Comparison of ENCODE assay signal across 8 cellular contexts in genomic region chr16:83953796-83954576, GRCh38. TPM values are rescaled to one million over a fixed set of nuclear protein-coding genes. Genes with fewer than 3 reads are reported as not detected.
A peak's percentile ranks its signal among the peaks of the same experiment; 100 is the strongest.
DNase-seq lines count a peak whose midpoint lies in the region; ATAC-seq and TF ChIP-seq lines count a peak whose summit lies in the region.

No MANE protein-coding gene starts in this region.

- H3K27me3 Mint-ChIP-seq in CD4-positive, CD25-positive, alpha-beta regulatory T cell, result no peaks in the 10 kb centered on the region
- peaks cover 16 to 48% of the 10 kb centered on the region in 2 donors for H3K27me3 Mint-ChIP-seq in effector memory CD8-positive, alpha-beta T cell

- no TSS peak for BruUV-seq in OCI-LY7 (replicated peaks; lab: Mats Ljungman, UMichigan)

- no peak overlapping the region for H3K4me2 ChIP-seq in OCI-LY7 (ENCODE audit: low read length)

- CTCF ChIA-PET in OCI-LY7 (lab: Charles Lee; ENCODE audit: unreplicated experiment), result no interaction called here

- no peaks in the 10 kb centered on the region for H3K27me3 ChIP-seq in CD4-positive, CD25-positive, alpha-beta regulatory T cell (ENCODE audit: control insufficient read depth, insufficient read depth, low read length)
- peaks cover 12% of the 10 kb centered on the region for H3K27me3 ChIP-seq in mononuclear cell (ENCODE audit: insufficient read depth, low read length)

- peak; percentile 26 to 46 for ATAC-seq in CD4-positive, CD25-positive, alpha-beta regulatory T cell (ENCODE audit: low read depth in 2 of 2)
- ATAC-seq in GM21367 (IDR thresholded peaks at IDR 0.05; ENCODE audit: unreplicated experiment) (peak; percentile 5), HG02623 (IDR thresholded peaks at IDR 0.05; ENCODE audit: unreplicated experiment) (no peak)
- ATAC-seq in effector memory CD8-positive, alpha-beta T cell (replicated peaks), result no peak

- H3K9me2 ChIP-seq in OCI-LY7 (ENCODE audit: insufficient read depth, low read length), result no peaks in the 10 kb centered on the region

- no peaks in the 10 kb centered on the region for H3K9me3 Mint-ChIP-seq in CD4-positive, CD25-positive, alpha-beta regulatory T cell
- no peaks in the 10 kb centered on the region for H3K9me3 Mint-ChIP-seq in effector memory CD8-positive, alpha-beta T cell

- H3K36me3 ChIP-seq in CD4-positive, CD25-positive, alpha-beta regulatory T cell (ENCODE audit: control insufficient read depth, insufficient read depth, low read length), result no peaks in the 10 kb centered on the region
- no peaks in the 10 kb centered on the region for H3K36me3 ChIP-seq in OCI-LY7 (ENCODE audit: insufficient read depth, low read length)

- no peaks in the 10 kb centered on the region for H4K20me1 ChIP-seq in OCI-LY7 (ENCODE audit: insufficient read depth, low read length)

- H3K4me3 Mint-ChIP-seq in CD4-positive, CD25-positive, alpha-beta regulatory T cell, result peak overlapping the region in 2 of 4 donors; percentile 19 to 24
- peak overlapping the region in 1 of 2 donors; percentile 44 for H3K4me3 Mint-ChIP-seq in effector memory CD8-positive, alpha-beta T cell

- no peaks in the 10 kb centered on the region for H3K9me3 ChIP-seq in CD4-positive, CD25-positive, alpha-beta regulatory T cell (ENCODE audit: control insufficient read depth in 2 of 2, low read length in 2 of 2)
- H3K9me3 ChIP-seq in OCI-LY7 (ENCODE audit: low read length) (no peaks in the 10 kb centered on the region), mononuclear cell (ENCODE audit: low read depth, low read length) (no peaks in the 10 kb centered on the region)

- no peak overlapping the region for H3K27ac Mint-ChIP-seq in CD4-positive, CD25-positive, alpha-beta regulatory T cell
- no peak overlapping the region for H3K27ac Mint-ChIP-seq in effector memory CD8-positive, alpha-beta T cell

- H3K79me2 ChIP-seq in OCI-LY7 (ENCODE audit: insufficient read depth, low read depth, low read length), result no peaks in the 10 kb centered on the region

- H3K4me1 Mint-ChIP-seq in CD4-positive, CD25-positive, alpha-beta regulatory T cell, result peaks cover 0 to 18% (median 2%) of the 10 kb centered on the region in 4 donors
- peaks cover 0 to 6% of the 10 kb centered on the region in 2 donors for H3K4me1 Mint-ChIP-seq in effector memory CD8-positive, alpha-beta T cell (ENCODE audit: low read depth in 2 of 2)

- peaks cover 16% of the 10 kb centered on the region for H3K4me1 ChIP-seq in CD4-positive, CD25-positive, alpha-beta regulatory T cell (ENCODE audit: control insufficient read depth, insufficient read depth, low read length, poor library complexity, severe bottlenecking)
- H3K4me1 ChIP-seq in OCI-LY7 (ENCODE audit: insufficient read depth, low read length, poor library complexity, severe bottlenecking), result peaks cover 8% of the 10 kb centered on the region
- peaks cover 24% of the 10 kb centered on the region for H3K4me1 ChIP-seq in mononuclear cell (ENCODE audit: insufficient read depth, low read length)

- no peak overlapping the region for H3K27ac ChIP-seq in CD4-positive, CD25-positive, alpha-beta regulatory T cell (ENCODE audit: insufficient read depth, low read length, poor library complexity, severe bottlenecking)
- H3K27ac ChIP-seq in OCI-LY7 (ENCODE audit: low read depth, low read length, poor library complexity, severe bottlenecking), result no peak overlapping the region
- H3K27ac ChIP-seq in cingulate gyrus (ENCODE audit: low read depth, low read length), result peak overlapping the region; percentile 75

- intact Hi-C loops in OCI-LY7 (cut with micrococcal nuclease; ENCODE audit: unreplicated experiment), result loop anchor here (10.0 kb wide), 2 partner anchors 129 to 221 kb away; no protein-coding TSS in a partner anchor

- no peaks in the 10 kb centered on the region for H3K36me3 Mint-ChIP-seq in CD4-positive, CD25-positive, alpha-beta regulatory T cell
- no peaks in the 10 kb centered on the region for H3K36me3 Mint-ChIP-seq in effector memory CD8-positive, alpha-beta T cell (ENCODE audit: insufficient read depth)

- DNase-seq in CD4-positive, CD25-positive, alpha-beta regulatory T cell, result peak in 1 of 3 donors; percentile 71
- peak; percentile 49 for DNase-seq in OCI-LY7 (ENCODE audit: low spot score)
- no peak for DNase-seq in mesenteric fat pad (ENCODE audit: low spot score)
- DNase-seq in effector memory CD8-positive, alpha-beta T cell, result no peak

- H2AFZ ChIP-seq in OCI-LY7 (ENCODE audit: low read length), result no peak overlapping the region

- H3K4me3 ChIP-seq in CD4-positive, CD25-positive, alpha-beta regulatory T cell (ENCODE audit: low read depth, low read length), result no peak overlapping the region
- H3K4me3 ChIP-seq in OCI-LY7 (ENCODE audit: low read depth, low read length, poor library complexity, severe bottlenecking) (no peak overlapping the region), mononuclear cell (ENCODE audit: low read length) (peak overlapping the region; percentile 38)

- POLR2A ChIA-PET in OCI-LY7 (lab: Charles Lee), result no interaction called here

- TF ChIP-seq CTCF in OCI-LY7 (conservative IDR thresholded peaks at IDR 0.05; ENCODE audit: low read length), result peak; percentile 77

RNA-seq across cellular contexts. Expression of gene OSGIN1, which starts 0.9 kb away (rescaled TPM):
- 0.72 TPM for total RNA-seq in CD4-positive, CD25-positive, alpha-beta regulatory T cell
- under 1 TPM in 1 of 4 donors, not detected in 3; 0.29 TPM for polyA plus RNA-seq in CD4-positive, CD25-positive, alpha-beta regulatory T cell
- total RNA-seq in OCI-LY7 (2014; rRNA removed; shearing (Covaris generic)), result 0.28 and 0.41 TPM in 2 replicates
- total RNA-seq in OCI-LY7 (2022), result 1.0 and 2.0 TPM in 2 replicates
- total RNA-seq in mononuclear cell, result 4.1 TPM
- total RNA-seq in mesenteric fat pad, result 30.9 TPM

RNA-seq across cellular contexts. Expression of gene NECAB2, which starts 14.1 kb away (rescaled TPM):
- total RNA-seq in CD4-positive, CD25-positive, alpha-beta regulatory T cell, result not detected
- not detected for polyA plus RNA-seq in CD4-positive, CD25-positive, alpha-beta regulatory T cell
- not detected in 2 replicates for total RNA-seq in OCI-LY7 (2014; rRNA removed; shearing (Covaris generic))
- total RNA-seq in OCI-LY7 (2022) (not detected in 2 replicates), mononuclear cell (not detected), mesenteric fat pad (1.5 TPM)

RNA-seq across cellular contexts. Expression of gene MLYCD, which starts 55.1 kb away (rescaled TPM):
- total RNA-seq in CD4-positive, CD25-positive, alpha-beta regulatory T cell, result 6.5 TPM
- polyA plus RNA-seq in CD4-positive, CD25-positive, alpha-beta regulatory T cell, result 1 to 10 TPM; 1.9 to 3.0 (median 2.2) TPM
- total RNA-seq in OCI-LY7 (2014; rRNA removed; shearing (Covaris generic)), result 3.2 and 3.5 TPM in 2 replicates
- total RNA-seq in OCI-LY7 (2022) (10.9 and 11.1 TPM in 2 replicates), mononuclear cell (2.9 TPM), mesenteric fat pad (10.4 TPM)

Comparison
In these comparisons a context has a peak if more than half of its experiments do, and no peak if none do; other contexts are left out.
1. ATAC-seq: peak in CD4-positive, CD25-positive, alpha-beta regulatory T cell (2 of 2) and GM21367 (single experiment); none in effector memory CD8-positive, alpha-beta T cell (single experiment) and HG02623 (single experiment).